Comparison of ENCODE assay signal across 1 cellular context in genomic region chr22:26610983-26611382, GRCh38.
TF ChIP-seq lines count a peak whose summit lies in the region.

No MANE protein-coding gene starts in this region.

TF ChIP-seq in HepG2, 621 proteins besides CTCF, POLR2A, EP300 and RAD21:
- TF ChIP-seq ZNF629 (CRISPR knock-in tag; conservative IDR thresholded peaks at IDR 0.05): peak; percentile 40
- no peak for TF ChIP-seq ZNF749 (CRISPR knock-in tag; IDR thresholded peaks at IDR 0.05; ENCODE audit: borderline replicate concordance)
TF ChIP-seq in HepG2: peak in this region for 1.
